ENCODE assay signal across 8 cellular contexts in genomic region chr1:66380452-66381212, GRCh38.
DNase-seq lines count a peak whose midpoint lies in the region; ATAC-seq and TF ChIP-seq lines count a peak whose summit lies in the region.

No MANE protein-coding gene starts in this region.

- H3K9ac ChIP-seq in endodermal cell (ENCODE audit: extremely low read depth, low read length, poor library complexity, severe bottlenecking) (no peak overlapping the region), mesenchymal stem cell (ENCODE audit: low read length) (no peak overlapping the region)

- no peaks in the 10 kb centered on the region for H3K36me3 Mint-ChIP-seq in endodermal cell (ENCODE audit: low read depth)

- no peak overlapping the region for H2AFZ ChIP-seq in mesenchymal stem cell (ENCODE audit: low read depth, low read length)

- no peak overlapping the region for H3K4me2 ChIP-seq in mesenchymal stem cell (ENCODE audit: low read length, poor library complexity, severe bottlenecking)

- no peak for TF ChIP-seq CTCF in endodermal cell (conservative IDR thresholded peaks at IDR 0.05)

- DNase-seq in dermis blood vessel endothelial cell (peak; percentile 58), endodermal cell (no peak), occipital lobe (lab: John Stamatoyannopoulos, UW) (no peak), NCI-H2081 treated with DMSO at 0.1 percent for 48 hours (lab: John Stamatoyannopoulos, UW) (no peak), mesenchymal stem cell (no peak)

- peaks cover 25% of the 10 kb centered on the region for H3K9me3 Mint-ChIP-seq in endodermal cell

- no peak overlapping the region for H2BK5ac ChIP-seq in mesenchymal stem cell (ENCODE audit: low read depth, low read length, poor library complexity, severe bottlenecking)

- H3K27me3 Mint-ChIP-seq in endodermal cell (ENCODE audit: insufficient read depth): no peaks in the 10 kb centered on the region

- peaks cover 30% of the 10 kb centered on the region for H3K9me3 ChIP-seq in endodermal cell (ENCODE audit: control insufficient read depth, low read length)
- peaks cover 1% of the 10 kb centered on the region for H3K9me3 ChIP-seq in mesenchymal stem cell (ENCODE audit: control insufficient read depth, low read length)

- H3K4me1 Mint-ChIP-seq in endodermal cell: peaks cover 3% of the 10 kb centered on the region

- H3K4me1 ChIP-seq in endodermal cell (ENCODE audit: control insufficient read depth, insufficient read depth, low read length): no peaks in the 10 kb centered on the region
- no peaks in the 10 kb centered on the region for H3K4me1 ChIP-seq in mesenchymal stem cell (ENCODE audit: control insufficient read depth, insufficient read depth, low read depth, low read length)

- H2BK15ac ChIP-seq in mesenchymal stem cell (ENCODE audit: low read depth, poor library complexity, severe bottlenecking): no peak overlapping the region

- H3K36me3 ChIP-seq in endodermal cell (ENCODE audit: control insufficient read depth, insufficient read depth, low read length) (no peaks in the 10 kb centered on the region), mesenchymal stem cell (ENCODE audit: control insufficient read depth in 1 of 2, insufficient read depth in 2 of 2, low read depth in 1 of 2, low read length in 2 of 2) (no peaks in the 10 kb centered on the region)

- H3K4me3 ChIP-seq in endodermal cell (ENCODE audit: low read length) (no peak overlapping the region), mesenchymal stem cell (ENCODE audit: insufficient read depth in 1 of 2, low read depth in 1 of 2, low read length in 2 of 2) (no peak overlapping the region)

- H3K23ac ChIP-seq in mesenchymal stem cell (ENCODE audit: low read length in 2 of 2): no peak overlapping the region

- no peak overlapping the region for H2BK120ac ChIP-seq in mesenchymal stem cell (ENCODE audit: low read depth, low read length)

- ATAC-seq in GM18502 (IDR thresholded peaks at IDR 0.05; ENCODE audit: poor library complexity, unreplicated experiment) (peak; percentile 98), GM21390 (IDR thresholded peaks at IDR 0.05; ENCODE audit: unreplicated experiment) (peak; percentile 97), HG03558 (IDR thresholded peaks at IDR 0.05; ENCODE audit: extremely low read depth, unreplicated experiment) (peak; percentile 93)

- H3K27me3 ChIP-seq in endodermal cell (ENCODE audit: control insufficient read depth, insufficient read depth, low read length, poor library complexity, severe bottlenecking) (no peaks in the 10 kb centered on the region), mesenchymal stem cell (ENCODE audit: control insufficient read depth in 1 of 2, insufficient read depth in 1 of 2, low read length in 2 of 2) (no peaks in the 10 kb centered on the region)

- H3K4ac ChIP-seq in mesenchymal stem cell (ENCODE audit: low read depth in 1 of 2, low read length in 2 of 2): no peak overlapping the region

- no peak overlapping the region for H3K4me3 Mint-ChIP-seq in endodermal cell

- no peak overlapping the region for H2AK5ac ChIP-seq in mesenchymal stem cell (ENCODE audit: low read length, severe bottlenecking)

- no peaks in the 10 kb centered on the region for H3K79me1 ChIP-seq in mesenchymal stem cell (replicated peaks; ENCODE audit: low read length, poor library complexity, severe bottlenecking)

- WGBS in endodermal cell (ENCODE audit: insufficient coverage in 1 of 2, insufficient read length in 1 of 2), 2 experiments: 82 to 87% methylated on average over 2 to 3 of the region's 3 CpGs
- 89% methylated on average over 3 of the region's 3 CpGs for WGBS in mesenchymal stem cell

- H3K27ac ChIP-seq in endodermal cell (ENCODE audit: low read depth, low read length): no peak overlapping the region
- H3K27ac ChIP-seq in mesenchymal stem cell (ENCODE audit: low read length, poor library complexity, severe bottlenecking): no peak overlapping the region

- no peak overlapping the region for H2BK12ac ChIP-seq in mesenchymal stem cell (ENCODE audit: low read length in 2 of 2)

- no peak overlapping the region for H3K18ac ChIP-seq in mesenchymal stem cell (ENCODE audit: low read depth in 1 of 2, low read length in 2 of 2)

- no peak overlapping the region for H4K8ac ChIP-seq in mesenchymal stem cell (ENCODE audit: low read length)

- no peak overlapping the region for H3K14ac ChIP-seq in mesenchymal stem cell (ENCODE audit: low read length in 2 of 2)

- H4K91ac ChIP-seq in mesenchymal stem cell (ENCODE audit: low read length): no peak overlapping the region

- H3K27ac Mint-ChIP-seq in endodermal cell: no peak overlapping the region
